Comparison of ENCODE assay signal across 17 cellular contexts in the genomic region with DNA sequence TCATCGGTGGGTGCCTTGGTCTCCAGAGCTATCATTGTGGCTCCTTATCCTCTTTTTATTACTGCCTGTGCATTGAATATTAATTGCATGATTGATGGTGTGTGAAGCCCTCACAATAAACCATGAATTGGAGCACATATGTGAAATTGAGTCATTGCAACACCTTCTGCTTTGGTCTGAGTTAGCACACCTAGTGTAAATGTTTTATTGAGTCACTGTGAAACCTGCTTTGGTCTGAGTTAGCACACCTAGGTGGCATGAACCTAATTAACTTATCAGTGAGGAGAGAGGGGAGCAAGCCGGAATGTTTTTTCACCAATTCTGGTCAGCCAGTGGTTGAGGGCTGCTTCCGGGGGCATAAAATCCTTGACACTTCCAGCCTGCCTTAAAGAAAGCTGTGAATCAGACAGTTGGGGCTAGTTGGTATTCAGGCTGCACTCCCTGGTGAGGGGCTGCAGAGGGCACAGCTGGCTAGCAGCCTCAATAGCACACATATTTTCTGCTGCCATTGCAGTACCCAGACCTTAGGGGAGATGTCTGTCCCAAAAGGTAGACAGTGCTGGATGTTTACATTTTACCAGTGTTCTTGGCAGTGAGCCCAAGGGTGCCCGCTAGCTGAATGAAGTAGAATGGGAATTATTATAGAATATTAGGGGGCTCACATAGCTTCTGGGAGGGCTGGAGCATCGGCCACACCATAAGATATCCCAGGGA.
DNase-seq lines count a peak whose midpoint lies in the region; TF ChIP-seq lines count a peak whose summit lies in the region.
"Had no signal": no experiment of that assay in that cellular context is flagged by ENCODE, and none has a peak within 500 bp of the region (broad histone marks: within the 10 kb centered on the region; RNA-seq: fewer than 3 reads in every experiment).

No MANE protein-coding gene starts in this region.

- H3K36me3 Mint-ChIP-seq in activated T-helper 2 cell treated with anti-CD3 and anti-CD28 coated beads, Interferon-gamma antibody, Interleukin-2, Interleukin-4, amounts not matched to agents 10 μg/mL and 5 μg/mL and 100 μg/mL, durations not matched to agents 14 hours and 24 hours and 36 hours (ENCODE audit: low read depth), result no peaks in the 10 kb centered on the region
- H3K36me3 Mint-ChIP-seq in CD14-positive monocyte, result no peaks in the 10 kb centered on the region
- H3K36me3 Mint-ChIP-seq: stimulated activated memory B cell treated with anti-CD40 and anti-IgM and Interleukin-4, amounts not matched to agents 10 μg/mL and 1 μg/mL and 100 μg/mL, for 72 hours had no signal

- H3K4me3 Mint-ChIP-seq in activated T-helper 2 cell treated with anti-CD3 and anti-CD28 coated beads, Interferon-gamma antibody, Interleukin-2, Interleukin-4, amounts not matched to agents 10 μg/mL and 5 μg/mL and 100 μg/mL, durations not matched to agents 14 hours and 24 hours and 36 hours (ENCODE audit: low read depth), result no peak overlapping the region
- no peak overlapping the region for H3K4me3 Mint-ChIP-seq in CD14-positive monocyte
- H3K4me3 Mint-ChIP-seq: stimulated activated memory B cell treated with anti-CD40 and anti-IgM and Interleukin-4, amounts not matched to agents 10 μg/mL and 1 μg/mL and 100 μg/mL, for 72 hours had no signal

- TF ChIP-seq CTCF in CD14-positive monocyte (IDR thresholded peaks at IDR 0.05), result no peak

- DNase-seq in DMS153 treated with DMSO at 0.1 percent for 48 hours (lab: John Stamatoyannopoulos, UW; ENCODE audit: unreplicated experiment) (peak; percentile 68), M059J (ENCODE audit: low read depth) (peak; percentile 84), NCI-H2227 (lab: John Stamatoyannopoulos, UW; ENCODE audit: unreplicated experiment) (peak; percentile 17), T1000 (lab: John Stamatoyannopoulos, UW) (peak; percentile 65), HT-29 (ENCODE audit: low spot score) (no peak), CD14-positive monocyte (ENCODE audit: low spot score) (no peak)
- DNase-seq in activated T-helper 2 cell treated with anti-CD3 and anti-CD28 coated beads, Interferon-gamma antibody, Interleukin-2, Interleukin-4, amounts not matched to agents 10 μg/mL and 5 μg/mL and 100 μg/mL, durations not matched to agents 14 hours and 24 hours and 36 hours (ENCODE audit: low spot score), result no peak
- DNase-seq: activated CD4-positive, alpha-beta T cell treated with anti-CD3 and anti-CD28 coated beads for 4 hours; activated gamma-delta T cell treated with Interleukin-2 at 50 U/mL for 16 hours; cerebellar nuclear complex; effector CD4-positive, alpha-beta T cell; glutamatergic neuron; GM23248; MM.1S; NCI-H524 treated with DMSO at 0.1 percent for 48 hours; stimulated activated CD4-positive, alpha-beta T cell treated with anti-CD3 and anti-CD28 coated beads, Interleukin-15, amount 100 ng/mL, for 24 hours had no signal

- H3K27me3 Mint-ChIP-seq in activated T-helper 2 cell treated with anti-CD3 and anti-CD28 coated beads, Interferon-gamma antibody, Interleukin-2, Interleukin-4, amounts not matched to agents 10 μg/mL and 5 μg/mL and 100 μg/mL, durations not matched to agents 14 hours and 24 hours and 36 hours (ENCODE audit: low read depth), result peaks cover 4% of the 10 kb centered on the region
- peaks cover 5 to 7% (median 6%) of the 10 kb centered on the region in 3 donors for H3K27me3 Mint-ChIP-seq in CD14-positive monocyte (ENCODE audit: low read depth in 3 of 3)
- H3K27me3 Mint-ChIP-seq: stimulated activated memory B cell treated with anti-CD40 and anti-IgM and Interleukin-4, amounts not matched to agents 10 μg/mL and 1 μg/mL and 100 μg/mL, for 72 hours had no signal

- no peaks in the 10 kb centered on the region for H3K4me1 Mint-ChIP-seq in activated T-helper 2 cell treated with anti-CD3 and anti-CD28 coated beads, Interferon-gamma antibody, Interleukin-2, Interleukin-4, amounts not matched to agents 10 μg/mL and 5 μg/mL and 100 μg/mL, durations not matched to agents 14 hours and 24 hours and 36 hours (ENCODE audit: low read depth)
- H3K4me1 Mint-ChIP-seq in CD14-positive monocyte, result no peaks in the 10 kb centered on the region
- H3K4me1 Mint-ChIP-seq: stimulated activated memory B cell treated with anti-CD40 and anti-IgM and Interleukin-4, amounts not matched to agents 10 μg/mL and 1 μg/mL and 100 μg/mL, for 72 hours had no signal

- no peaks in the 10 kb centered on the region for H3K9me3 Mint-ChIP-seq in activated T-helper 2 cell treated with anti-CD3 and anti-CD28 coated beads, Interferon-gamma antibody, Interleukin-2, Interleukin-4, amounts not matched to agents 10 μg/mL and 5 μg/mL and 100 μg/mL, durations not matched to agents 14 hours and 24 hours and 36 hours
- H3K9me3 Mint-ChIP-seq in CD14-positive monocyte, result peaks cover 0 to 9% (median 4%) of the 10 kb centered on the region in 7 donors
- H3K9me3 Mint-ChIP-seq: stimulated activated memory B cell treated with anti-CD40 and anti-IgM and Interleukin-4, amounts not matched to agents 10 μg/mL and 1 μg/mL and 100 μg/mL, for 72 hours had no signal

- intact Hi-C loops in activated T-helper 2 cell treated with anti-CD3 and anti-CD28 coated beads, Interferon-gamma antibody, Interleukin-2, Interleukin-4, amounts not matched to agents 10 μg/mL and 5 μg/mL and 100 μg/mL, durations not matched to agents 14 hours and 24 hours and 36 hours (cut with micrococcal nuclease), result no loop called here
- intact Hi-C loops in CD14-positive monocyte (cut with micrococcal nuclease), result no loop called here

- no peak overlapping the region for H3K27ac Mint-ChIP-seq in activated T-helper 2 cell treated with anti-CD3 and anti-CD28 coated beads, Interferon-gamma antibody, Interleukin-2, Interleukin-4, amounts not matched to agents 10 μg/mL and 5 μg/mL and 100 μg/mL, durations not matched to agents 14 hours and 24 hours and 36 hours
- H3K27ac Mint-ChIP-seq in CD14-positive monocyte, result no peak overlapping the region
- H3K27ac Mint-ChIP-seq: stimulated activated memory B cell treated with anti-CD40 and anti-IgM and Interleukin-4, amounts not matched to agents 10 μg/mL and 1 μg/mL and 100 μg/mL, for 72 hours had no signal

Comparison
In these comparisons a context has a peak if more than half of its experiments do, and no peak if none do; other contexts are left out.
1. DNase-seq: peak in DMS153 treated with DMSO at 0.1 percent for 48 hours (single experiment), M059J (single experiment), NCI-H2227 (single experiment) and T1000 (single experiment); none in activated T-helper 2 cell treated with anti-CD3 and anti-CD28 coated beads, Interferon-gamma antibody, Interleukin-2, Interleukin-4, amounts not matched to agents 10 μg/mL and 5 μg/mL and 100 μg/mL, durations not matched to agents 14 hours and 24 hours and 36 hours (single experiment), HT-29 (single experiment) and CD14-positive monocyte (single experiment).